17 cellular contexts compared by ENCODE assay signal in genomic region chr2:28347596-28347995, GRCh38. TPM values are rescaled to one million over a fixed set of nuclear protein-coding genes. Genes with fewer than 3 reads are reported as not detected.
DNase-seq lines count a peak whose midpoint lies in the region; TF ChIP-seq lines count a peak whose summit lies in the region.
"Had no signal": no experiment of that assay in that cellular context is flagged by ENCODE, and none has a peak within 500 bp of the region (broad histone marks: within the 10 kb centered on the region; RNA-seq: fewer than 3 reads in every experiment).

No MANE protein-coding gene starts in this region.

- H3K27me3 ChIP-seq in BLaER1 treated with 17β-estradiol and CSF1 and Interleukin-3, amounts not matched to agents 10 nM and 100 nM, result no peaks in the 10 kb centered on the region
- H3K27me3 ChIP-seq in CD8-positive, alpha-beta memory T cell (ENCODE audit: insufficient read depth, low read length, poor library complexity, severe bottlenecking), result no peaks in the 10 kb centered on the region
- H3K27me3 ChIP-seq in A673 (replicated peaks; ENCODE audit: insufficient read depth, low read depth, low read length, poor library complexity), result no peaks in the 10 kb centered on the region
- H3K27me3 ChIP-seq: breast epithelium, stomach had no signal

- in situ Hi-C loops in G401 (cut with HindIII; ENCODE audit: low sequenced_read_pairs), result no loop called here

- no TSS peak for BruUV-seq in A673 (replicated peaks; lab: Mats Ljungman, UMichigan)

- POLR2A ChIA-PET in CD8-positive, alpha-beta memory T cell (lab: Charles Lee), result interaction anchor here (0.5 kb wide), 1 partner anchor 701 kb away, joined by 4 read pairs; no protein-coding TSS in a partner anchor
- POLR2A ChIA-PET in A673 (lab: Charles Lee; ENCODE audit: low non-redundant PET), result no interaction called here

- no peaks in the 10 kb centered on the region for H3K27me3 Mint-ChIP-seq in CD8-positive, alpha-beta memory T cell
- H3K27me3 Mint-ChIP-seq in chondrocyte (ENCODE audit: low read depth), result no peaks in the 10 kb centered on the region
- H3K27me3 Mint-ChIP-seq: B cell had no signal

- peaks cover 22 to 38% (median 30%) of the 10 kb centered on the region in 10 experiments for H3K4me1 ChIP-seq in BLaER1 treated with 17β-estradiol and CSF1 and Interleukin-3, amounts not matched to agents 10 nM and 100 nM
- H3K4me1 ChIP-seq in CD8-positive, alpha-beta memory T cell (ENCODE audit: insufficient read depth, low read length), result peaks cover 31% of the 10 kb centered on the region
- H3K4me1 ChIP-seq in A673 (ENCODE audit: insufficient read depth, low read length, poor library complexity, severe bottlenecking), result peaks cover under 1% of the 10 kb centered on the region
- H3K4me1 ChIP-seq: breast epithelium had no signal

- no peaks in the 10 kb centered on the region for H3K36me3 ChIP-seq in BLaER1 treated with 17β-estradiol and CSF1 and Interleukin-3, amounts not matched to agents 10 nM and 100 nM
- no peaks in the 10 kb centered on the region for H3K36me3 ChIP-seq in CD8-positive, alpha-beta memory T cell (ENCODE audit: insufficient read depth, low read length)
- H3K36me3 ChIP-seq in A673 (ENCODE audit: insufficient read depth, low read length, poor library complexity, severe bottlenecking), result no peaks in the 10 kb centered on the region
- H3K36me3 ChIP-seq: breast epithelium, stomach had no signal

- intact Hi-C loops in posterior vena cava (cut with DNase I), result no loop called here
- intact Hi-C loops in A673 (cut with micrococcal nuclease; ENCODE audit: unreplicated experiment), result no loop called here

- H3K9me3 ChIP-seq in BLaER1 treated with 17β-estradiol and CSF1 and Interleukin-3, amounts not matched to agents 10 nM and 100 nM (replicated peaks in 1 of 11), result no peaks in the 10 kb centered on the region
- H3K9me3 ChIP-seq in CD8-positive, alpha-beta memory T cell (ENCODE audit: low read length), result no peaks in the 10 kb centered on the region
- H3K9me3 ChIP-seq in A673 (ENCODE audit: low read depth, low read length, poor library complexity, severe bottlenecking), result no peaks in the 10 kb centered on the region
- H3K9me3 ChIP-seq: breast epithelium, stomach had no signal

- peak overlapping the region; percentile 74 to 96 (median 94) for H3K27ac Mint-ChIP-seq in CD8-positive, alpha-beta memory T cell
- no peak overlapping the region for H3K27ac Mint-ChIP-seq in chondrocyte (ENCODE audit: unreplicated experiment)

- peak overlapping the region; percentile 49 to 82 (median 69); a peak in 21 of 22 replicates for H3K4me2 ChIP-seq in BLaER1 treated with 17β-estradiol and CSF1 and Interleukin-3, amounts not matched to agents 10 nM and 100 nM

- peak overlapping the region in 10 of 11 experiments; percentile 3 to 57 (median 32); a peak in 12 of 22 replicates for H3K27ac ChIP-seq in BLaER1 treated with 17β-estradiol and CSF1 and Interleukin-3, amounts not matched to agents 10 nM and 100 nM
- H3K27ac ChIP-seq in CD8-positive, alpha-beta memory T cell (ENCODE audit: low read depth, low read length), result peak overlapping the region; percentile 30
- no peak overlapping the region for H3K27ac ChIP-seq in A673 (ENCODE audit: low read depth, low read length, poor library complexity, severe bottlenecking)
- H3K27ac ChIP-seq: breast epithelium had no signal

- H3K4me1 Mint-ChIP-seq in CD8-positive, alpha-beta memory T cell, result peaks cover 27 to 43% (median 29%) of the 10 kb centered on the region in 3 donors
- H3K4me1 Mint-ChIP-seq in chondrocyte (ENCODE audit: low read depth), result peaks cover 50% of the 10 kb centered on the region
- H3K4me1 Mint-ChIP-seq: B cell had no signal

- CTCF ChIA-PET in CD8-positive, alpha-beta memory T cell (lab: Charles Lee), result interaction anchor here (1.0 kb wide), 1 partner anchor 43 kb away, joined by 3 read pairs; no protein-coding TSS in a partner anchor
- CTCF ChIA-PET in A673 (lab: Charles Lee), result no interaction called here

- no peaks in the 10 kb centered on the region for H4K20me1 ChIP-seq in BLaER1 treated with 17β-estradiol and CSF1 and Interleukin-3, amounts not matched to agents 10 nM and 100 nM

- H3K36me3 Mint-ChIP-seq in CD8-positive, alpha-beta memory T cell, result no peaks in the 10 kb centered on the region
- H3K36me3 Mint-ChIP-seq in chondrocyte (ENCODE audit: low read depth), result no peaks in the 10 kb centered on the region

- H3K9ac ChIP-seq in BLaER1 treated with 17β-estradiol and CSF1 and Interleukin-3, amounts not matched to agents 10 nM and 100 nM, result peak overlapping the region in 8 of 11 experiments; percentile 21 to 58 (median 48); a peak in 8 of 22 replicates

- H3K4me3 ChIP-seq in BLaER1 treated with 17β-estradiol and CSF1 and Interleukin-3, amounts not matched to agents 10 nM and 100 nM, result no peak overlapping the region
- H3K4me3 ChIP-seq in CD8-positive, alpha-beta memory T cell (ENCODE audit: low read length), result no peak overlapping the region
- no peak overlapping the region for H3K4me3 ChIP-seq in A673 (ENCODE audit: low read depth, low read length, poor library complexity, severe bottlenecking)
- H3K4me3 ChIP-seq: breast epithelium, stomach had no signal

- DNase-seq in CD8-positive, alpha-beta memory T cell, result peak in 1 of 5 donors; percentile 38
- peak; percentile 71 for DNase-seq in chondrocyte (ENCODE audit: low spot score)
- DNase-seq in posterior vena cava (ENCODE audit: low spot score), result peak; percentile 84
- DNase-seq in G401 (ENCODE audit: low spot score), result no peak
- DNase-seq in A673 (ENCODE audit: low spot score), result no peak
- DNase-seq in midbrain (lab: John Stamatoyannopoulos, UW), result no peak
- DNase-seq in EL, result no peak
- DNase-seq: DND-41, H7, mammary epithelial cell, NCI-H2171, nucleus accumbens, small intestine, stomach had no signal

- TF ChIP-seq CTCF in chondrocyte (IDR thresholded peaks at IDR 0.05) (no peak), A673 (conservative IDR thresholded peaks at IDR 0.05; ENCODE audit: low read depth, low read length) (no peak)

- peak overlapping the region in 6 of 7 donors; percentile 63 to 86 (median 68) for H3K4me3 Mint-ChIP-seq in CD8-positive, alpha-beta memory T cell
- H3K4me3 Mint-ChIP-seq in chondrocyte (ENCODE audit: unreplicated experiment), result no peak overlapping the region
- H3K4me3 Mint-ChIP-seq: B cell had no signal

- no peaks in the 10 kb centered on the region for H3K9me3 Mint-ChIP-seq in CD8-positive, alpha-beta memory T cell
- H3K9me3 Mint-ChIP-seq in chondrocyte (ENCODE audit: low read depth), result no peaks in the 10 kb centered on the region

RNA-seq across cellular contexts. Expression of gene FOSL2, which starts 45.1 kb away (rescaled TPM):
- total RNA-seq in CD8-positive, alpha-beta memory T cell, result 10 to 100 TPM; 46.2 to 47.3 TPM
- polyA plus RNA-seq in CD8-positive, alpha-beta memory T cell, result 14.1 TPM
- total RNA-seq in chondrocyte (93.0 to 163 TPM (median 156 TPM) in 3 replicates), posterior vena cava (100 to 1,000 TPM; 105 to 141 TPM), A673 (2021) (5.3 and 12.2 TPM in 2 replicates)
- total RNA-seq in G401 (2014; rRNA removed; shearing (Covaris generic)), result 12.1 and 16.1 TPM in 2 replicates

Comparison
In these comparisons a context has a peak if more than half of its experiments do, and no peak if none do; other contexts are left out.
1. DNase-seq: peak in chondrocyte (single experiment) and posterior vena cava (single experiment); none in G401 (single experiment), A673 (single experiment), midbrain (single experiment) and EL (single experiment).